In genomic region chr10:69786791-69787190, GRCh38 we compare ENCODE assay signal across 10 cellular contexts. TPM values are rescaled to one million over a fixed set of nuclear protein-coding genes. Genes with fewer than 3 reads are reported as not detected.
DNase-seq lines count a peak whose midpoint lies in the region; ATAC-seq, FAIRE-seq and TF ChIP-seq lines count a peak whose summit lies in the region.
"Had no signal": no experiment of that assay in that cellular context is flagged by ENCODE, and none has a peak within 500 bp of the region (broad histone marks: within the 10 kb centered on the region; RNA-seq: fewer than 3 reads in every experiment).

No MANE protein-coding gene starts in this region.

- H4K20me1 ChIP-seq in Loucy (ENCODE audit: insufficient read depth, low read length, poor library complexity, severe bottlenecking), result no peaks in the 10 kb centered on the region

- H3K27me3 ChIP-seq in Loucy (ENCODE audit: insufficient read depth, low read length, poor library complexity, severe bottlenecking) (no peaks in the 10 kb centered on the region), bronchial epithelial cell (ENCODE audit: control insufficient read depth, insufficient read depth, low read length) (peaks cover 2% of the 10 kb centered on the region), prostate gland (replicated peaks; ENCODE audit: insufficient read depth) (no peaks in the 10 kb centered on the region)
- H3K27me3 ChIP-seq: MG63 had no signal

- H3K9me2 ChIP-seq in Loucy (replicated peaks; ENCODE audit: low read depth, low read length), result no peaks in the 10 kb centered on the region

- no peak overlapping the region for H3K27ac ChIP-seq in prostate gland
- H3K27ac ChIP-seq: lower lobe of right lung had no signal

- H3K36me3 ChIP-seq in Loucy (ENCODE audit: insufficient read depth, low read length), result no peaks in the 10 kb centered on the region
- H3K36me3 ChIP-seq in bronchial epithelial cell (ENCODE audit: control insufficient read depth, insufficient read depth, low read length), result no peaks in the 10 kb centered on the region
- no peaks in the 10 kb centered on the region for H3K36me3 ChIP-seq in mucosa of descending colon (ENCODE audit: low read depth)
- no peaks in the 10 kb centered on the region for H3K36me3 ChIP-seq in prostate gland
- H3K36me3 ChIP-seq: lower lobe of right lung, MG63 had no signal

- ATAC-seq in mucosa of descending colon, result peak; percentile 35
- no peak for ATAC-seq in HG03039 (IDR thresholded peaks at IDR 0.05; ENCODE audit: unreplicated experiment)
- no peak for ATAC-seq in HG03196 (IDR thresholded peaks at IDR 0.05; ENCODE audit: unreplicated experiment)
- ATAC-seq: lower lobe of right lung had no signal

- no peaks in the 10 kb centered on the region for H3K79me2 ChIP-seq in Loucy (ENCODE audit: insufficient read depth, low read length)

- 59% methylated on average over 1 of the region's 1 CpG for WGBS in prostate gland

- H3F3A ChIP-seq in Loucy (ENCODE audit: low read depth), result no peaks in the 10 kb centered on the region

- intact Hi-C loops in mucosa of descending colon (cut with DNase I, micrococcal nuclease), result no loop called here
- intact Hi-C loops in prostate gland (cut with DNase I), result loop anchor here (5.0 kb wide), 1 partner anchor 126 kb away; no protein-coding TSS in a partner anchor

- no peak for TF ChIP-seq POLR2A in prostate gland (IDR thresholded peaks at IDR 0.05)

- DNase-seq in DMS53 (lab: John Stamatoyannopoulos, UW), result peak; percentile 41
- peak; percentile 53 for DNase-seq in bronchial epithelial cell (ENCODE audit: low read depth)
- DNase-seq in mucosa of descending colon, result no peak
- no peak for DNase-seq in prostate gland (ENCODE audit: low spot score)
- no peak for DNase-seq in GM19239 (ENCODE audit: insufficient read length, low spot score)
- DNase-seq: lower lobe of right lung, MG63 had no signal

- H2AFZ ChIP-seq in Loucy (ENCODE audit: low read length), result peak overlapping the region; percentile 70

- no peak overlapping the region for H3K4me2 ChIP-seq in Loucy (ENCODE audit: low read depth, low read length, poor library complexity, severe bottlenecking)

- H3K9me3 ChIP-seq in Loucy (ENCODE audit: insufficient read depth, low read depth, low read length) (no peaks in the 10 kb centered on the region), mucosa of descending colon (no peaks in the 10 kb centered on the region), prostate gland (no peaks in the 10 kb centered on the region)
- H3K9me3 ChIP-seq: lower lobe of right lung, MG63 had no signal

- no peak overlapping the region for H3K4me3 ChIP-seq in Loucy (ENCODE audit: low read length, poor library complexity, severe bottlenecking)
- no peak overlapping the region for H3K4me3 ChIP-seq in bronchial epithelial cell (ENCODE audit: low read depth, low read length)
- H3K4me3 ChIP-seq in mucosa of descending colon, result no peak overlapping the region
- H3K4me3 ChIP-seq in prostate gland, result no peak overlapping the region
- H3K4me3 ChIP-seq: lower lobe of right lung, MG63 had no signal

- TF ChIP-seq CTCF in Loucy (conservative IDR thresholded peaks at IDR 0.05; ENCODE audit: low read length) (peak; percentile 77), bronchial epithelial cell (IDR thresholded peaks at IDR 0.05; ENCODE audit: insufficient read depth, low read length, severe bottlenecking) (peak; percentile 39), mucosa of descending colon (IDR thresholded peaks at IDR 0.05) (no peak), prostate gland (IDR thresholded peaks at IDR 0.05) (no peak)

- FAIRE-seq in bronchial epithelial cell (lab: Jason Lieb, UNC) (no peak), GM19239 (lab: Jason Lieb, UNC) (no peak)

- H3K9ac ChIP-seq in Loucy (ENCODE audit: low read depth, low read length, poor library complexity, severe bottlenecking), result peak overlapping the region; percentile 19

- H3K4me1 ChIP-seq in Loucy (ENCODE audit: insufficient read depth, low read length, poor library complexity, severe bottlenecking) (no peaks in the 10 kb centered on the region), mucosa of descending colon (ENCODE audit: low read depth) (no peaks in the 10 kb centered on the region), prostate gland (replicated peaks) (no peaks in the 10 kb centered on the region)
- H3K4me1 ChIP-seq: lower lobe of right lung had no signal

RNA-seq across cellular contexts. Expression of gene COL13A1, which starts 14.9 kb away (rescaled TPM):
- under 0.01 TPM in 1 of 2 replicates, not detected in the other for total RNA-seq in bronchial epithelial cell
- 1 to 10 TPM; 1.0 to 2.3 (median 1.0) TPM for total RNA-seq in mucosa of descending colon
- total RNA-seq in prostate gland, result 1 to 10 TPM; 2.1 to 3.0 TPM

Comparison
In these comparisons a context has a peak if more than half of its experiments do, and no peak if none do; other contexts are left out.
1. DNase-seq: peak in DMS53 (single experiment) and bronchial epithelial cell (single experiment); none in mucosa of descending colon (0 of 3), prostate gland (single experiment) and GM19239 (single experiment).
2. CTCF ChIP-seq: peak in Loucy (single experiment) and bronchial epithelial cell (single experiment); none in mucosa of descending colon (single experiment) and prostate gland (0 of 4).